ENCODE assay signal across 26 cellular contexts in the genomic region with DNA sequence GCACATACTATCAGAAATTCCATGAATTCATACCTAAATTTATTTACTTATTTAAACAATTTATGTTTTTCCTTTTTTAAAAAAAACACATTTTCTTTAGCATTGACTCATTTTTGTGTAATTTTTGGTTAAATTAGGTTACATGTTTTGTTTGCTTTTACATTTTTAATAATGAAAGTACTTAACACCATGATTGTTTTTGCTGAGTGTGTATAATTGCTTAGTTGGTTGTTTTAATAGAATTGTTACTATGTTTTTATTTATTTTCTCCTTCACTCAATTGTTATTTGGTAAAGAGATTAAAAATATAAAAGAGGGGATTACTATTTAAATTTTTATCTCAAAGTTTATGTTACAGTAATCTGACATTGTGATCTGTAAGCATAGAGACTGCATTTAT.
"Had no signal": no experiment of that assay in that cellular context is flagged by ENCODE, and none has a peak within 500 bp of the region (broad histone marks: within the 10 kb centered on the region; RNA-seq: fewer than 3 reads in every experiment).

No MANE protein-coding gene starts in this region.

- H3K4me3 ChIP-seq: left ventricle myocardium inferior, lung, neural progenitor cell, right atrium auricular region, skin epidermis, stomach, testis, thyroid gland, transverse colon, upper lobe of left lung, vagina had no signal

- H3K27me3 ChIP-seq: neural progenitor cell, neutrophil, right atrium auricular region, stomach, testis, thyroid gland, transverse colon, upper lobe of left lung, vagina had no signal

- ATAC-seq: natural killer cell; sciatic nerve; stimulated activated naive B cell treated with anti-CD40 and anti-IgM and Interleukin-4, amounts not matched to agents 10 μg/mL and 1 μg/mL and 100 μg/mL, for 72 hours; stimulated activated naive CD8-positive, alpha-beta T cell treated with anti-CD3 and anti-CD28 coated beads, Interleukin-15, Interleukin-2, amounts not matched to agents 100 U/mL and 50 U/mL, for 24 hours had no signal

- H3K4me2 ChIP-seq: neural progenitor cell had no signal

- H2AFZ ChIP-seq: neural progenitor cell had no signal

- H3K9me3 ChIP-seq: left ventricle myocardium inferior, neutrophil, right atrium auricular region, stomach, testis, thyroid gland, transverse colon, upper lobe of left lung, vagina had no signal

- H3K36me3 ChIP-seq: left ventricle myocardium inferior, neural progenitor cell, neutrophil, right atrium auricular region, stomach, thyroid gland, transverse colon, upper lobe of left lung, vagina had no signal

- H3K9ac ChIP-seq: neural progenitor cell had no signal

- H3K27ac ChIP-seq: left ventricle myocardium inferior, neural progenitor cell, neutrophil, right atrium auricular region, skin epidermis, stomach, testis, thyroid gland, transverse colon, upper lobe of left lung, vagina had no signal

- DNase-seq: hypothalamus; immature natural killer cell; left ventricle myocardium inferior; mesendoderm; naive B cell; natural killer cell; nephron progenitor cell; occipital lobe; stimulated activated CD4-positive, alpha-beta T cell treated with anti-CD3 and anti-CD28 coated beads, Interleukin-12 subunit alpha, Interleukin-12 subunit beta, amount 100 ng/mL, for 4 hours; stimulated activated CD4-positive, alpha-beta T cell treated with anti-CD3 and anti-CD28 coated beads, Interleukin-15, amount 100 ng/mL, for 24 hours; stimulated activated CD4-positive, alpha-beta T cell treated with anti-CD3 and anti-CD28 coated beads, Interleukin-2, amount 100 ng/mL, for 24 hours; stimulated activated CD4-positive, alpha-beta T cell treated with anti-CD3 and anti-CD28 coated beads, Interleukin-4, amount 100 ng/mL, for 1 hour; stimulated activated naive B cell treated with anti-CD40 and anti-IgM and Interleukin-4, amounts not matched to agents 10 μg/mL and 1 μg/mL and 100 μg/mL, for 72 hours; stimulated activated naive CD8-positive, alpha-beta T cell treated with anti-CD3 and anti-CD28 coated beads, Interleukin-15, Interleukin-2, amounts not matched to agents 100 U/mL and 50 U/mL, for 24 hours; stomach; testis; thyroid gland; transverse colon; upper lobe of left lung had no signal

- H3K4me1 ChIP-seq: left ventricle myocardium inferior, neural progenitor cell, right atrium auricular region, stomach, testis, thyroid gland, transverse colon, vagina had no signal
